Comparison of ENCODE assay signal across 8 cellular contexts in genomic region chr22:37819100-37819433, GRCh38. TPM values are rescaled to one million over a fixed set of nuclear protein-coding genes. Genes with fewer than 3 reads are reported as not detected.
DNase-seq lines count a peak whose midpoint lies in the region; ATAC-seq and TF ChIP-seq lines count a peak whose summit lies in the region.

No MANE protein-coding gene starts in this region.

- DNase-seq in T-helper 1 cell (no peak), lower lobe of right lung (no peak), stomach (no peak), ovary (no peak), hippocampal formation (lab: John Stamatoyannopoulos, UW) (no peak)

- TF ChIP-seq CTCF in brain (conservative IDR thresholded peaks at IDR 0.05) = peak in 1 of 2 experiments; percentile 5
- no peak for TF ChIP-seq CTCF in lower lobe of right lung (IDR thresholded peaks at IDR 0.05)
- TF ChIP-seq CTCF in stomach (IDR thresholded peaks at IDR 0.05) = no peak
- TF ChIP-seq CTCF in ovary (IDR thresholded peaks at IDR 0.05) = no peak

- peaks cover 20% of the 10 kb centered on the region for H3K4me1 ChIP-seq in lower lobe of right lung
- H3K4me1 ChIP-seq in stomach = peaks cover 15 to 24% (median 20%) of the 10 kb centered on the region in 4 donors
- peaks cover 3% of the 10 kb centered on the region for H3K4me1 ChIP-seq in ovary (ENCODE audit: insufficient read depth)

- 18 to 31% (median 23%) methylated on average over 12 to 14 of the region's 14 CpGs for WGBS in stomach, 5 donors
- WGBS in ovary, 3 donors = 22 to 28% (median 25%) methylated on average over 14 of the region's 14 CpGs

- peaks cover 51% of the 10 kb centered on the region for H3K27me3 ChIP-seq in lower lobe of right lung (ENCODE audit: low read depth)
- H3K27me3 ChIP-seq in stomach = peaks cover 6 to 63% (median 41%) of the 10 kb centered on the region in 3 donors
- H3K27me3 ChIP-seq in ovary = no peaks in the 10 kb centered on the region

- peak overlapping the region; percentile 42 for H3K4me3 Mint-ChIP-seq in T-helper 1 cell treated with Interleukin-12 subunit alpha and Interleukin-12 subunit beta and Interleukin-4 antibody, amounts not matched to agents 30 μg/mL and 1 μg/mL, for 36 hours
- H3K4me3 Mint-ChIP-seq in brain = peak overlapping the region in 3 of 5 experiments; percentile 48 to 70 (median 62)

- intact Hi-C loops in lower lobe of right lung (cut with DNase I) = loop anchor here (10.0 kb wide), 1 partner anchor 46 kb away; no protein-coding TSS in a partner anchor
- intact Hi-C loops in stomach (cut with DNase I; ENCODE audit: low total_unique reads) = loop anchor here (5.0 to 10.0 kb wide), 2 partner anchors 43 to 146 kb away; no protein-coding TSS in a partner anchor
- intact Hi-C loops in ovary (cut with DNase I) = loop anchor here (2.0 to 10.0 kb wide), 7 partner anchors 43 to 148 kb away; partner anchors contain the start of genes C22orf23 (in 1 of the 4) and POLR2F (in 1 of the 4)

- H3K9me3 ChIP-seq in lower lobe of right lung (no peaks in the 10 kb centered on the region), stomach (no peaks in the 10 kb centered on the region), ovary (no peaks in the 10 kb centered on the region)

- peaks cover 34% of the 10 kb centered on the region for H3K27me3 Mint-ChIP-seq in T-helper 1 cell treated with Interleukin-12 subunit alpha and Interleukin-12 subunit beta and Interleukin-4 antibody, amounts not matched to agents 30 μg/mL and 1 μg/mL, for 36 hours (ENCODE audit: low read depth)
- H3K27me3 Mint-ChIP-seq in brain = peaks cover 52% of the 10 kb centered on the region

- peaks cover 4% of the 10 kb centered on the region for H3K36me3 Mint-ChIP-seq in T-helper 1 cell treated with Interleukin-12 subunit alpha and Interleukin-12 subunit beta and Interleukin-4 antibody, amounts not matched to agents 30 μg/mL and 1 μg/mL, for 36 hours (ENCODE audit: low read depth)
- H3K36me3 Mint-ChIP-seq in brain = no peaks in the 10 kb centered on the region

- H3K4me1 Mint-ChIP-seq in T-helper 1 cell treated with Interleukin-12 subunit alpha and Interleukin-12 subunit beta and Interleukin-4 antibody, amounts not matched to agents 30 μg/mL and 1 μg/mL, for 36 hours (ENCODE audit: low read depth) = peaks cover 7% of the 10 kb centered on the region
- H3K4me1 Mint-ChIP-seq in brain = peaks cover 31% of the 10 kb centered on the region

- TF ChIP-seq EP300 in stomach (IDR thresholded peaks at IDR 0.05) (no peak), ovary (IDR thresholded peaks at IDR 0.05) (no peak)

- ATAC-seq in lower lobe of right lung (no peak), GM18517 (IDR thresholded peaks at IDR 0.05; ENCODE audit: unreplicated experiment) (no peak)

- no peaks in the 10 kb centered on the region for H3K36me3 ChIP-seq in lower lobe of right lung
- peaks cover 0 to 27% (median 23%) of the 10 kb centered on the region in 4 donors for H3K36me3 ChIP-seq in stomach
- H3K36me3 ChIP-seq in ovary = no peaks in the 10 kb centered on the region

- H3K9me3 Mint-ChIP-seq in T-helper 1 cell treated with Interleukin-12 subunit alpha and Interleukin-12 subunit beta and Interleukin-4 antibody, amounts not matched to agents 30 μg/mL and 1 μg/mL, for 36 hours = no peaks in the 10 kb centered on the region
- H3K9me3 Mint-ChIP-seq in brain = no peaks in the 10 kb centered on the region

- H3K4me3 ChIP-seq in lower lobe of right lung (peak overlapping the region; percentile 49), stomach (peak overlapping the region; percentile 27 to 54 (median 44)), ovary (no peak overlapping the region)

- no peak overlapping the region for H3K27ac Mint-ChIP-seq in T-helper 1 cell treated with Interleukin-12 subunit alpha and Interleukin-12 subunit beta and Interleukin-4 antibody, amounts not matched to agents 30 μg/mL and 1 μg/mL, for 36 hours
- peak overlapping the region in 1 of 5 experiments; percentile 47 for H3K27ac Mint-ChIP-seq in brain

- no peak overlapping the region for H3K27ac ChIP-seq in lower lobe of right lung
- H3K27ac ChIP-seq in stomach = no peak overlapping the region
- H3K27ac ChIP-seq in ovary = peak overlapping the region in 1 of 2 donors; percentile 38

- TF ChIP-seq POLR2A in stomach (IDR thresholded peaks at IDR 0.05) (no peak), ovary (IDR thresholded peaks at IDR 0.05) (no peak)

RNA-seq across cellular contexts. Expression of gene GALR3, which starts 4.1 kb away (rescaled TPM):
- not detected for polyA plus RNA-seq in brain (ENCODE audit: insufficient read depth, low read depth, low replicate concordance)
- total RNA-seq in lower lobe of right lung = not detected
- total RNA-seq in stomach = not detected
- polyA plus RNA-seq in stomach = not detected
- total RNA-seq in ovary = not detected
- polyA plus RNA-seq in ovary = not detected

RNA-seq across cellular contexts. Expression of gene GCAT, which starts 11.3 kb away (rescaled TPM):
- polyA plus RNA-seq in brain (ENCODE audit: insufficient read depth, low read depth, low replicate concordance) = 32.1 TPM
- 7.1 TPM for total RNA-seq in lower lobe of right lung
- total RNA-seq in stomach = 100 to 1,000 TPM in 2 of 5 donors, 10 to 100 TPM in 1, under 1 TPM in 1, not detected in 1; 0.45 to 158 (median 60.4) TPM
- 10 to 100 TPM; 18.2 to 27.2 (median 23.4) TPM for polyA plus RNA-seq in stomach
- 10 to 100 TPM in 3 of 7 donors, 1 to 10 TPM in 4; 2.3 to 17.7 (median 9.9) TPM for total RNA-seq in ovary
- 10 to 100 TPM in 1 of 2 donors, 1 to 10 TPM in 1; 2.6 to 10.6 TPM for polyA plus RNA-seq in ovary

RNA-seq across cellular contexts. Expression of gene ANKRD54, which starts 25.1 kb away (rescaled TPM):
- 35.2 TPM for polyA plus RNA-seq in brain (ENCODE audit: insufficient read depth, low read depth, low replicate concordance)
- 18.3 TPM for total RNA-seq in lower lobe of right lung
- 100 to 1,000 TPM in 1 of 5 donors, 10 to 100 TPM in 3, 1 to 10 TPM in 1; 6.8 to 210 (median 18.3) TPM for total RNA-seq in stomach
- 10 to 100 TPM; 12.5 to 19.0 (median 14.8) TPM for polyA plus RNA-seq in stomach
- 10 to 100 TPM; 28.5 to 48.6 (median 36.2) TPM for total RNA-seq in ovary
- 10 to 100 TPM; 14.4 to 24.4 TPM for polyA plus RNA-seq in ovary

RNA-seq across cellular contexts. Expression of gene EIF3L, which starts 30.2 kb away (rescaled TPM):
- polyA plus RNA-seq in brain (ENCODE audit: insufficient read depth, low read depth, low replicate concordance) (527 TPM), stomach (100 to 1,000 TPM; 254 to 657 (median 378) TPM), ovary (1,000 to 10,000 TPM in 1 of 2 donors, 100 to 1,000 TPM in 1; 725 to 1,289 TPM)
- total RNA-seq in lower lobe of right lung (385 TPM), stomach (100 to 1,000 TPM; 271 to 452 (median 385) TPM), ovary (1,000 to 10,000 TPM in 2 of 7 donors, 100 to 1,000 TPM in 5; 534 to 1,344 (median 896) TPM)
